Comparison of ENCODE assay signal across 33 cellular contexts in genomic region chr7:113349339-113349738, GRCh38.
DNase-seq lines count a peak whose midpoint lies in the region; ATAC-seq, FAIRE-seq and TF ChIP-seq lines count a peak whose summit lies in the region.
"Had no signal": no experiment of that assay in that cellular context is flagged by ENCODE, and none has a peak within 500 bp of the region (broad histone marks: within the 10 kb centered on the region; RNA-seq: fewer than 3 reads in every experiment).

No MANE protein-coding gene starts in this region.

- ATAC-seq in HepG2 (no peak), right lobe of liver (no peak), K562 (no peak), PC-3 (no peak), sciatic nerve (no peak)
- ATAC-seq: A549; CD8-positive, alpha-beta T cell had no signal

- H3K27ac ChIP-seq in HepG2 (ENCODE audit: extremely low read length, insufficient read depth, low read length): no peak overlapping the region
- no peak overlapping the region for H3K27ac ChIP-seq in right lobe of liver
- no peak overlapping the region for H3K27ac ChIP-seq in HEK293 (ENCODE audit: extremely low read depth, low read depth, low read length)
- no peak overlapping the region for H3K27ac ChIP-seq in K562 (ENCODE audit: extremely low read depth, low read depth, low read length)
- H3K27ac ChIP-seq in PC-3 (ENCODE audit: low read length): no peak overlapping the region
- H3K27ac ChIP-seq: 22Rv1; A549; BLaER1; BLaER1 treated with 17β-estradiol and CSF1 and Interleukin-3, amounts not matched to agents 10 nM and 100 nM; C4-2B had no signal

- 3% methylated on average over 4 of the region's 4 CpGs for WGBS in HepG2 (ENCODE audit: low lambda C conversion rate)
- WGBS in right lobe of liver (ENCODE audit: insufficient coverage, low coverage, low lambda C conversion rate, missing lambda C conversion rate): 46% methylated on average over 4 of the region's 4 CpGs
- WGBS in K562 (ENCODE audit: insufficient coverage, low coverage, missing lambda C conversion rate): 4% methylated on average over 4 of the region's 4 CpGs

- no peak overlapping the region for H3K9ac ChIP-seq in HepG2 (ENCODE audit: insufficient read depth, low read depth, low read length)
- H3K9ac ChIP-seq in K562 (ENCODE audit: insufficient read depth in 1 of 2, low read depth in 2 of 2, low read length in 2 of 2): no peak overlapping the region
- H3K9ac ChIP-seq in PC-3 (ENCODE audit: low read length): no peak overlapping the region
- H3K9ac ChIP-seq: BLaER1; BLaER1 treated with 17β-estradiol and CSF1 and Interleukin-3, amounts not matched to agents 10 nM and 100 nM had no signal

- H4K20me1 ChIP-seq in HepG2 (ENCODE audit: insufficient read depth, low read length) (no peaks in the 10 kb centered on the region), K562 (replicated peaks; ENCODE audit: control insufficient read depth, insufficient read depth, low read length) (no peaks in the 10 kb centered on the region), PC-3 (ENCODE audit: low read length) (no peaks in the 10 kb centered on the region)
- H4K20me1 ChIP-seq: BLaER1; BLaER1 treated with 17β-estradiol and CSF1 and Interleukin-3, amounts not matched to agents 10 nM and 100 nM had no signal

- no peaks in the 10 kb centered on the region for H3K9me2 ChIP-seq in PC-3 (replicated peaks; ENCODE audit: low read length)

- no peak overlapping the region for H3K4me2 ChIP-seq in HepG2 (ENCODE audit: low read depth, low read length)
- no peak overlapping the region for H3K4me2 ChIP-seq in K562 (ENCODE audit: insufficient read depth, low read length)
- no peak overlapping the region for H3K4me2 ChIP-seq in PC-3 (ENCODE audit: low read length)
- H3K4me2 ChIP-seq: A549; BLaER1; BLaER1 treated with 17β-estradiol and CSF1 and Interleukin-3, amounts not matched to agents 10 nM and 100 nM had no signal

- BruUV-seq in HepG2 (replicated peaks; lab: Mats Ljungman, UMichigan): no TSS peak
- no TSS peak for BruUV-seq in K562 (replicated peaks; lab: Mats Ljungman, UMichigan)
- no TSS peak for BruUV-seq in PC-3 (replicated peaks; lab: Mats Ljungman, UMichigan)

- no peak overlapping the region for H2AFZ ChIP-seq in HepG2 (ENCODE audit: low read length)
- H2AFZ ChIP-seq in K562 (ENCODE audit: low read depth, low read length): no peak overlapping the region
- no peak overlapping the region for H2AFZ ChIP-seq in PC-3 (ENCODE audit: low read length)

- FAIRE-seq in HepG2 (lab: Jason Lieb, UNC): no peak
- FAIRE-seq in K562 (lab: Jason Lieb, UNC): no peak
- FAIRE-seq: A204.1, A549, D721Med had no signal

- H3K79me2 ChIP-seq in HepG2 (ENCODE audit: insufficient read depth, low read length) (no peaks in the 10 kb centered on the region), K562 (ENCODE audit: control insufficient read depth, insufficient read depth, low read length) (no peaks in the 10 kb centered on the region), PC-3 (ENCODE audit: low read length) (no peaks in the 10 kb centered on the region)

- TF ChIP-seq EP300 in HepG2 (IDR thresholded peaks at IDR 0.05; ENCODE audit: low read depth in 2 of 2, low read length in 2 of 2): no peak
- no peak for TF ChIP-seq EP300 in HepG2 (CRISPR knock-in tag; IDR thresholded peaks at IDR 0.05; ENCODE audit: borderline replicate concordance)
- no peak for TF ChIP-seq EP300 in K562 (IDR thresholded peaks at IDR 0.05; ENCODE audit: low read length)

- POLR2A ChIA-PET in HepG2 (lab: Yijun Ruan, JAX) (no interaction called here), HEK293 (lab: Yijun Ruan, JAX) (no interaction called here), K562 (lab: Yijun Ruan, JAX) (no interaction called here), PC-3 (lab: Charles Lee; ENCODE audit: unreplicated experiment) (no interaction called here)

- H3K27me3 ChIP-seq in HepG2 (ENCODE audit: control insufficient read depth in 1 of 2, insufficient read depth in 2 of 2, low read length in 2 of 2): no peaks in the 10 kb centered on the region
- no peaks in the 10 kb centered on the region for H3K27me3 ChIP-seq in right lobe of liver
- H3K27me3 ChIP-seq in K562 (ENCODE audit: control insufficient read depth in 2 of 2, insufficient read depth in 2 of 2, low read length in 2 of 2): no peaks in the 10 kb centered on the region
- no peaks in the 10 kb centered on the region for H3K27me3 ChIP-seq in PC-3 (ENCODE audit: low read length)
- H3K27me3 ChIP-seq: BE2C; BLaER1; BLaER1 treated with 17β-estradiol and CSF1 and Interleukin-3, amounts not matched to agents 10 nM and 100 nM had no signal

- TF ChIP-seq CTCF in HepG2 (CRISPR knock-in tag; IDR thresholded peaks at IDR 0.05) (no peak), right lobe of liver (IDR thresholded peaks at IDR 0.05) (no peak), HEK293 (tag by site-specific recombination; IDR thresholded peaks at IDR 0.05) (no peak), K562 (IDR thresholded peaks at IDR 0.05 in 2 of 3, conservative IDR thresholded peaks at IDR 0.05 in 1 of 3; ENCODE audit: insufficient read depth in 2 of 3, low read depth in 1 of 3, low read length in 3 of 3) (no peak), PC-3 (conservative IDR thresholded peaks at IDR 0.05; ENCODE audit: low read depth, low read length) (no peak)

- no peaks in the 10 kb centered on the region for H3K9me3 ChIP-seq in HepG2 (ENCODE audit: low read length)
- H3K9me3 ChIP-seq in right lobe of liver: no peaks in the 10 kb centered on the region
- H3K9me3 ChIP-seq in HEK293 (ENCODE audit: control insufficient read depth, insufficient read depth, low read depth, low read length): no peaks in the 10 kb centered on the region
- no peaks in the 10 kb centered on the region for H3K9me3 ChIP-seq in K562 (replicated peaks; ENCODE audit: control insufficient read depth, insufficient read depth, low read depth, low read length)
- H3K9me3 ChIP-seq in PC-3 (ENCODE audit: low read length): no peaks in the 10 kb centered on the region
- H3K9me3 ChIP-seq: A549; BE2C; BLaER1; BLaER1 treated with 17β-estradiol and CSF1 and Interleukin-3, amounts not matched to agents 10 nM and 100 nM; Caco-2 had no signal

- no peaks in the 10 kb centered on the region for H3F3A ChIP-seq in PC-3 (ENCODE audit: low read length, unreplicated experiment)

- no peak overlapping the region for H3K4me3 ChIP-seq in HepG2 (replicated peaks in 1 of 3; ENCODE audit: insufficient read depth in 1 of 3, low read depth in 2 of 3, low read length in 3 of 3)
- H3K4me3 ChIP-seq in right lobe of liver: no peak overlapping the region
- H3K4me3 ChIP-seq in HEK293 (ENCODE audit: low read depth, low read length): no peak overlapping the region
- H3K4me3 ChIP-seq in K562: no peak overlapping the region
- no peak overlapping the region for H3K4me3 ChIP-seq in PC-3 (ENCODE audit: low read length)
- H3K4me3 ChIP-seq: A549; BLaER1; BLaER1 treated with 17β-estradiol and CSF1 and Interleukin-3, amounts not matched to agents 10 nM and 100 nM had no signal

- in situ Hi-C loops in HepG2 (cut with HindIII; ENCODE audit: extremely low pct_ligation_motif_present, low pct_unique_long_range_greater_than_20kb) (no loop called here), K562 (cut with MboI) (no loop called here)

- DNase-seq in HepG2 (ENCODE audit: low spot score) (no peak), right lobe of liver (no peak), K562 (ENCODE audit: extremely low read depth in 1 of 4, low spot score in 3 of 4) (no peak), PC-3 (no peak), sciatic nerve (ENCODE audit: low spot score) (no peak)
- DNase-seq: 8988T; ACHN; AML-193; BE2C; C1 segment of cervical spinal cord; Caco-2; Calu3; CD4-positive, alpha-beta memory T cell; CD4-positive, alpha-beta T cell; CD4-positive, CD25-positive, alpha-beta regulatory T cell; CD8-positive, alpha-beta memory T cell; CD8-positive, alpha-beta T cell; COR-L47; DMS 273 treated with DMSO at 0.1 percent for 48 hours; DMS153; DMS53; DMS79; DMS79 treated with DMSO at 0.1 percent for 48 hours; DND-41; EL had no signal

- CTCF ChIA-PET in HepG2 (lab: Yijun Ruan, JAX; ENCODE audit: low intra/inter-chr PET ratio, low total read pairs) (no interaction called here), HEK293 (lab: Yijun Ruan, JAX) (interaction anchor here (1.2 kb wide), 1 partner anchor 11 kb away, joined by 5 read pairs; no protein-coding TSS in a partner anchor), K562 (lab: Yijun Ruan, JAX; ENCODE audit: low intra/inter-chr PET ratio) (no interaction called here), PC-3 (lab: Charles Lee) (no interaction called here)

- no peak for TF ChIP-seq POLR2A in HepG2 (IDR thresholded peaks at IDR 0.05; ENCODE audit: insufficient read depth in 1 of 2, low read depth in 2 of 2, low read length in 2 of 2)
- no peak for TF ChIP-seq POLR2A in right lobe of liver (IDR thresholded peaks at IDR 0.05)
- no peak for TF ChIP-seq POLR2A in K562 (conservative IDR thresholded peaks at IDR 0.05)

- no peak for TF ChIP-seq RAD21 in HepG2 (CRISPR knock-in tag; IDR thresholded peaks at IDR 0.05)
- TF ChIP-seq RAD21 in K562 (CRISPR knock-in tag; conservative IDR thresholded peaks at IDR 0.05 in 1 of 2, IDR thresholded peaks at IDR 0.05 in 1 of 2): no peak

- H3K36me3 ChIP-seq in HepG2 (replicated peaks in 1 of 2; ENCODE audit: control insufficient read depth in 1 of 2, insufficient read depth in 2 of 2, low read length in 2 of 2): no peaks in the 10 kb centered on the region
- no peaks in the 10 kb centered on the region for H3K36me3 ChIP-seq in right lobe of liver
- no peaks in the 10 kb centered on the region for H3K36me3 ChIP-seq in HEK293 (ENCODE audit: control insufficient read depth in 2 of 2, insufficient read depth in 1 of 2, low read length in 2 of 2)
- H3K36me3 ChIP-seq in K562 (ENCODE audit: control insufficient read depth, insufficient read depth, low read length): no peaks in the 10 kb centered on the region
- no peaks in the 10 kb centered on the region for H3K36me3 ChIP-seq in PC-3 (ENCODE audit: low read depth, low read length)
- H3K36me3 ChIP-seq: BE2C; BLaER1; BLaER1 treated with 17β-estradiol and CSF1 and Interleukin-3, amounts not matched to agents 10 nM and 100 nM had no signal

- no peaks in the 10 kb centered on the region for H3K9me1 ChIP-seq in K562 (ENCODE audit: control insufficient read depth, insufficient read depth, low read length)

- intact Hi-C loops in HepG2 (cut with micrococcal nuclease; ENCODE audit: unreplicated experiment): no loop called here
- intact Hi-C loops in right lobe of liver (cut with DNase I): no loop called here
- intact Hi-C loops in K562 (cut with micrococcal nuclease): no loop called here
- intact Hi-C loops in PC-3 (cut with micrococcal nuclease): no loop called here
- intact Hi-C loops in sciatic nerve (cut with DNase I): no loop called here

- H3K4me1 ChIP-seq in HepG2 (ENCODE audit: insufficient read depth, low read length) (no peaks in the 10 kb centered on the region), right lobe of liver (no peaks in the 10 kb centered on the region), HEK293 (ENCODE audit: control insufficient read depth, insufficient read depth, low read length) (no peaks in the 10 kb centered on the region), K562 (replicated peaks in 1 of 2; ENCODE audit: control insufficient read depth in 2 of 2, insufficient read depth in 2 of 2, low read length in 2 of 2) (no peaks in the 10 kb centered on the region), PC-3 (ENCODE audit: insufficient read depth, low read length) (no peaks in the 10 kb centered on the region)
- H3K4me1 ChIP-seq: A549; BE2C; BLaER1; BLaER1 treated with 17β-estradiol and CSF1 and Interleukin-3, amounts not matched to agents 10 nM and 100 nM; Caco-2 had no signal

Comparison
In these comparisons a context has a peak if more than half of its experiments do, and no peak if none do; other contexts are left out.
1. Of the 241 proteins assayed by ChIP-seq in both HepG2 and K562: peak only in HepG2: none; only in K562: CREM; in both: none; in neither: 236; mixed calls (peak in some experiments, not most) for 4.